Comparison of ENCODE assay signal across 4 cellular contexts in the genomic region with DNA sequence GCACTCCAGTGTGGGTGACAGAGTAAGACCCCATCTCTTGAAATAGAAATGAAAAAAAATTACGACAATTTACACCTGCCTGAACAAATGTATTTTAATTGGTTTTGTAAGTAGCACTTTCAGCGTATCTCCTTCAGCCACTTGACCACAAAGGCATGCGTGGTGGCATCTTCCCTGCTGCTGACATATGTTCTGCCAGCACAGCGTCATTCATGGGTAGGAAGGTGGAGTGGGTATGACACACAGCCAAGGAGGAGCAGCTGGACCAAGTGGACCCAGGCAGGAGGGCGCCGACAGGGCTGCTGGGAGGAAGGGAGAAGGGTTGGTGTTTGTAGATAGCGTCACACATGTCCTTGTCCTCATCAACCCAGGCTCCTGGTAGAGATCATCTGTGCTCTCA. TPM values are rescaled to one million over a fixed set of nuclear protein-coding genes. Genes with fewer than 3 reads are reported as not detected.
"Had no signal": no experiment of that assay in that cellular context is flagged by ENCODE, and none has a peak within 500 bp of the region (broad histone marks: within the 10 kb centered on the region; RNA-seq: fewer than 3 reads in every experiment).

No MANE protein-coding gene starts in this region.

- DNase-seq: GDM1, GF-D8 had no signal

- H3K4me3 ChIP-seq: GM12878 had no signal

- ATAC-seq: GM12878 had no signal

RNA-seq across cellular contexts. Expression of gene CLDN34, which starts 28.6 kb away (rescaled TPM):
- total RNA-seq: G401, GM12878 had no signal
- polyA plus RNA-seq: GM12878 had no signal
